29 cellular contexts compared by ENCODE assay signal in genomic region chr18:47801817-47802216, GRCh38.
"Had no signal": no experiment of that assay in that cellular context is flagged by ENCODE, and none has a peak within 500 bp of the region (broad histone marks: within the 10 kb centered on the region; RNA-seq: fewer than 3 reads in every experiment).

No MANE protein-coding gene starts in this region.

- H3K4me1 ChIP-seq: SJSA1 had no signal

- H3K4me3 ChIP-seq: SJSA1 had no signal

- H3K9me3 ChIP-seq: SJSA1 had no signal

- H3K36me3 Mint-ChIP-seq: activated CD8-positive, alpha-beta memory T cell treated with anti-CD3 and anti-CD28 coated beads, Interleukin-2, amount 10 ng/mL, durations not matched to agents 7 days and 5 days; activated naive CD4-positive, alpha-beta T cell treated with anti-CD3 and anti-CD28 coated beads, Interleukin-2, amount 10 ng/mL, durations not matched to agents 7 days and 5 days; brain had no signal

- H3K27ac Mint-ChIP-seq: activated CD4-positive, alpha-beta memory T cell treated with anti-CD3 and anti-CD28 coated beads, Interleukin-2, amount 10 ng/mL, durations not matched to agents 7 days and 5 days; activated CD8-positive, alpha-beta memory T cell treated with anti-CD3 and anti-CD28 coated beads, Interleukin-2, amount 10 ng/mL, durations not matched to agents 7 days and 5 days; activated naive CD4-positive, alpha-beta T cell treated with anti-CD3 and anti-CD28 coated beads, Interleukin-2, amount 10 ng/mL, durations not matched to agents 7 days and 5 days; activated naive CD8-positive, alpha-beta T cell; activated naive CD8-positive, alpha-beta T cell treated with anti-CD3 and anti-CD28 coated beads, Interleukin-2, amount 50 U/mL, for 24 hours; brain had no signal

- H3K9ac ChIP-seq: KMS-11 had no signal

- ATAC-seq: activated CD8-positive, alpha-beta memory T cell treated with anti-CD3 and anti-CD28 coated beads, Interleukin-2, amount 10 ng/mL, durations not matched to agents 7 days and 5 days; activated naive CD8-positive, alpha-beta T cell treated with anti-CD3 and anti-CD28 coated beads, Interleukin-2, amount 50 U/mL, for 24 hours; Panc1 had no signal

- H3K36me3 ChIP-seq: SJSA1, WERI-Rb-1 had no signal

- H3K27ac ChIP-seq: KMS-11, SJSA1, WERI-Rb-1 had no signal

- H3K4me2 ChIP-seq: KMS-11 had no signal

- H3K4me3 Mint-ChIP-seq: activated CD4-positive, alpha-beta memory T cell treated with anti-CD3 and anti-CD28 coated beads, Interleukin-2, amount 10 ng/mL, durations not matched to agents 7 days and 5 days; activated CD8-positive, alpha-beta memory T cell treated with anti-CD3 and anti-CD28 coated beads, Interleukin-2, amount 10 ng/mL, durations not matched to agents 7 days and 5 days; activated naive CD4-positive, alpha-beta T cell treated with anti-CD3 and anti-CD28 coated beads, Interleukin-2, amount 10 ng/mL, durations not matched to agents 7 days and 5 days; activated naive CD8-positive, alpha-beta T cell; activated naive CD8-positive, alpha-beta T cell treated with anti-CD3 and anti-CD28 coated beads, Interleukin-2, amount 50 U/mL, for 24 hours; brain had no signal

- DNase-seq: activated CD4-positive, alpha-beta memory T cell treated with anti-CD3 and anti-CD28 coated beads, Interleukin-2, amount 10 ng/mL, durations not matched to agents 7 days and 5 days; activated CD4-positive, alpha-beta T cell treated with anti-CD3 and anti-CD28 coated beads for 1 hour; activated CD4-positive, alpha-beta T cell treated with anti-CD3 and anti-CD28 coated beads for 48 hours; activated CD4-positive, CD25-positive, alpha-beta regulatory T cell; activated CD8-positive, alpha-beta memory T cell treated with anti-CD3 and anti-CD28 coated beads for 24 hours; activated CD8-positive, alpha-beta memory T cell treated with anti-CD3 and anti-CD28 coated beads, Interleukin-2, amount 10 ng/mL, durations not matched to agents 7 days and 5 days; activated CD8-positive, alpha-beta memory T cell treated with anti-CD3 and anti-CD28 coated beads, Interleukin-2, amount 50 U/mL, for 48 hours; activated effector memory CD4-positive, alpha-beta T cell treated with Interleukin-2 at 50 U/mL for 16 hours; activated naive CD4-positive, alpha-beta T cell treated with anti-CD3 and anti-CD28 coated beads, Interleukin-2, amount 10 ng/mL, durations not matched to agents 7 days and 5 days; activated naive CD8-positive, alpha-beta T cell treated with anti-CD3 and anti-CD28 coated beads, Interleukin-2, amount 50 U/mL, for 24 hours; activated T-cell treated with anti-CD3 and anti-CD28 coated beads, Interleukin-2, amount 50 U/mL, for 48 hours; anterior cingulate cortex; central memory CD4-positive, alpha-beta T cell; MM.1S; MV-4-11; NCI-H1092; NCI-H1436 treated with DMSO at 0.1 percent for 48 hours; NCI-H1694 treated with DMSO at 0.1 percent for 48 hours; NCI-H2029; NCI-H345; NCI-H524 treated with DMSO at 0.1 percent for 48 hours; SHP77 treated with DMSO at 0.1 percent for 48 hours; T1000; WERI-Rb-1 had no signal

- H3K9me3 Mint-ChIP-seq: activated CD4-positive, alpha-beta memory T cell treated with anti-CD3 and anti-CD28 coated beads, Interleukin-2, amount 10 ng/mL, durations not matched to agents 7 days and 5 days; activated naive CD4-positive, alpha-beta T cell treated with anti-CD3 and anti-CD28 coated beads, Interleukin-2, amount 10 ng/mL, durations not matched to agents 7 days and 5 days; activated naive CD8-positive, alpha-beta T cell treated with anti-CD3 and anti-CD28 coated beads, Interleukin-2, amount 50 U/mL, for 24 hours had no signal

- H3K4me1 Mint-ChIP-seq: activated CD4-positive, alpha-beta memory T cell treated with anti-CD3 and anti-CD28 coated beads, Interleukin-2, amount 10 ng/mL, durations not matched to agents 7 days and 5 days; activated CD8-positive, alpha-beta memory T cell treated with anti-CD3 and anti-CD28 coated beads, Interleukin-2, amount 10 ng/mL, durations not matched to agents 7 days and 5 days; activated naive CD4-positive, alpha-beta T cell treated with anti-CD3 and anti-CD28 coated beads, Interleukin-2, amount 10 ng/mL, durations not matched to agents 7 days and 5 days; activated naive CD8-positive, alpha-beta T cell treated with anti-CD3 and anti-CD28 coated beads, Interleukin-2, amount 50 U/mL, for 24 hours; brain had no signal
